In genomic region chrX:112341598-112341997, GRCh38 we compare ENCODE assay signal across 25 cellular contexts.
A peak's percentile ranks its signal among the peaks of the same experiment; 100 is the strongest.
DNase-seq lines count a peak whose midpoint lies in the region; ATAC-seq, FAIRE-seq and TF ChIP-seq lines count a peak whose summit lies in the region.
"Had no signal": no experiment of that assay in that cellular context is flagged by ENCODE, and none has a peak within 500 bp of the region (broad histone marks: within the 10 kb centered on the region; RNA-seq: fewer than 3 reads in every experiment).

No MANE protein-coding gene starts in this region.

- no peaks in the 10 kb centered on the region for H3K9me3 ChIP-seq in pancreas
- H3K9me3 ChIP-seq: SK-N-SH had no signal

- H3K4me1 ChIP-seq in pancreas = no peaks in the 10 kb centered on the region
- H3K4me1 ChIP-seq: BLaER1 treated with 17β-estradiol and CSF1 and Interleukin-3, amounts not matched to agents 10 nM and 100 nM had no signal

- H3K27me3 ChIP-seq in pancreas = peaks cover 0 to 7% (median 0%) of the 10 kb centered on the region in 4 donors

- 36 to 39% methylated on average over 2 of the region's 2 CpGs for WGBS in pancreas, 2 donors

- ATAC-seq in pancreas (no peak), HG03097 (IDR thresholded peaks at IDR 0.05; ENCODE audit: low FRiP score, unreplicated experiment) (no peak), HG03196 (IDR thresholded peaks at IDR 0.05; ENCODE audit: unreplicated experiment) (no peak)
- ATAC-seq: Right ventricle myocardium inferior had no signal

- H3K27ac ChIP-seq in pancreas = no peak overlapping the region
- H3K27ac ChIP-seq: BLaER1 treated with 17β-estradiol and CSF1 and Interleukin-3, amounts not matched to agents 10 nM and 100 nM; PC-9 had no signal

- no peak overlapping the region for H3K4me3 ChIP-seq in pancreas
- H3K4me3 ChIP-seq: BLaER1 treated with 17β-estradiol and CSF1 and Interleukin-3, amounts not matched to agents 10 nM and 100 nM; PC-9 had no signal

- intact Hi-C loops in pancreas (cut with DNase I) = no loop called here

- FAIRE-seq in pancreas (lab: Jason Lieb, UNC) = peak; percentile 43
- FAIRE-seq: GM12891, GM18507, H54, HTR-8/SVneo had no signal

- no peaks in the 10 kb centered on the region for H3K36me3 ChIP-seq in pancreas
- H3K36me3 ChIP-seq: BLaER1 treated with 17β-estradiol and CSF1 and Interleukin-3, amounts not matched to agents 10 nM and 100 nM had no signal

- DNase-seq in COLO829 (ENCODE audit: low spot score) (peak; percentile 2), M059J (ENCODE audit: low read depth) (peak; percentile 74), fibroblast of gingiva (ENCODE audit: low read depth) (peak; percentile 0), pancreas (no peak), NOMO-1 treated with DMSO at 0.1 percent for 48 hours (lab: John Stamatoyannopoulos, UW; ENCODE audit: unreplicated experiment) (no peak), DMS114 treated with DMSO at 0.1 percent for 48 hours (lab: John Stamatoyannopoulos, UW; ENCODE audit: unreplicated experiment) (no peak)
- DNase-seq: CD8-positive, alpha-beta memory T cell; DND-41; GDM1; MV-4-11; NCI-H1417 treated with DMSO at 0.1 percent for 48 hours; NCI-H2029; NCI-H2171 treated with DMSO at 0.1 percent for 48 hours; NCI-H748 treated with DMSO at 0.1 percent for 48 hours; PC-9; SK-N-SH; T-helper 1 cell had no signal

- no peak for TF ChIP-seq CTCF in pancreas (IDR thresholded peaks at IDR 0.05)

Comparison
In these comparisons a context has a peak if more than half of its experiments do, and no peak if none do; other contexts are left out.
1. DNase-seq: peak in COLO829 (single experiment), M059J (single experiment) and fibroblast of gingiva (single experiment); none in pancreas (0 of 6), NOMO-1 treated with DMSO at 0.1 percent for 48 hours (single experiment) and DMS114 treated with DMSO at 0.1 percent for 48 hours (single experiment).